Comparison of ENCODE assay signal across 8 cellular contexts in genomic region chr1:240004086-240004749, GRCh38.
DNase-seq lines count a peak whose midpoint lies in the region; ATAC-seq and TF ChIP-seq lines count a peak whose summit lies in the region.

No MANE protein-coding gene starts in this region.

- intact Hi-C loops in Panc1 (cut with micrococcal nuclease; ENCODE audit: unreplicated experiment) = no loop called here

- POLR2A ChIA-PET in Panc1 (lab: Charles Lee) = no interaction called here

- TF ChIP-seq CTCF in AG10803 (conservative IDR thresholded peaks at IDR 0.05; ENCODE audit: low read length) (peak; percentile 85), GM12873 (IDR thresholded peaks at IDR 0.05; ENCODE audit: insufficient read depth, low read depth, low read length, missing control alignments) (peak; percentile 80), Panc1 (IDR thresholded peaks at IDR 0.05) (peak; percentile 88), fibroblast of villous mesenchyme (IDR thresholded peaks at IDR 0.05; ENCODE audit: insufficient read depth, low read depth, low read length) (peak; percentile 79)

- BruUV-seq in Panc1 (replicated peaks; lab: Mats Ljungman, UMichigan) = no TSS peak

- in situ Hi-C loops in Panc1 (cut with HindIII; ENCODE audit: low pct_unique_long_range_greater_than_20kb, low sequenced_read_pairs) = no loop called here

- ATAC-seq in Panc1 (no peak), GM19023 (IDR thresholded peaks at IDR 0.05; ENCODE audit: unreplicated experiment) (no peak), HG03354 (IDR thresholded peaks at IDR 0.05; ENCODE audit: poor library complexity, severe bottlenecking, unreplicated experiment) (no peak)

- no peaks in the 10 kb centered on the region for H3K79me1 ChIP-seq in neuronal stem cell (ENCODE audit: low read depth, low read length)

- no peak for DNase-seq in AG10803 (ENCODE audit: low read depth)
- DNase-seq in Panc1 (ENCODE audit: low read depth, low spot score) = no peak
- DNase-seq in fibroblast of villous mesenchyme (ENCODE audit: low read depth) = no peak
- DNase-seq in neuronal stem cell (ENCODE audit: low spot score) = no peak
- DNase-seq in MV-4-11 (lab: John Stamatoyannopoulos, UW) = no peak

- H3K4me2 ChIP-seq in neuronal stem cell (ENCODE audit: insufficient read depth, low read length, poor library complexity, severe bottlenecking) = no peak overlapping the region

- no CpG with 5 or more reads among the region's 12 CpGs for WGBS in neuronal stem cell (ENCODE audit: extremely low coverage in 2 of 2, insufficient read length in 2 of 2, insufficient replicate concordance in 1 of 2), 2 donors

- H3K9ac ChIP-seq in neuronal stem cell (ENCODE audit: low read depth, low read length, poor library complexity) = no peak overlapping the region

- H3K27ac ChIP-seq in Panc1 (ENCODE audit: low read length) (no peak overlapping the region), neuronal stem cell (replicated peaks; ENCODE audit: low read length) (no peak overlapping the region)

- no peak overlapping the region for H4K91ac ChIP-seq in neuronal stem cell (ENCODE audit: low read depth, low read length, poor library complexity)

- no peak overlapping the region for H2BK120ac ChIP-seq in neuronal stem cell (ENCODE audit: low read depth, low read length)

- no peaks in the 10 kb centered on the region for H3K9me3 ChIP-seq in Panc1 (ENCODE audit: control insufficient read depth, insufficient read depth, low read depth, low read length)
- H3K9me3 ChIP-seq in neuronal stem cell (replicated peaks in 1 of 2; ENCODE audit: control insufficient read depth in 2 of 2, insufficient read depth in 1 of 2, low read depth in 1 of 2, low read length in 2 of 2) = no peaks in the 10 kb centered on the region

- no peak overlapping the region for H2BK15ac ChIP-seq in neuronal stem cell (ENCODE audit: low read length)

- H2AK5ac ChIP-seq in neuronal stem cell (ENCODE audit: low read depth, low read length) = no peak overlapping the region

- H3K4me3 ChIP-seq in AG10803 (ENCODE audit: low read length) (no peak overlapping the region), Panc1 (ENCODE audit: low read depth in 2 of 2, low read length in 2 of 2) (no peak overlapping the region), fibroblast of villous mesenchyme (ENCODE audit: low read depth, low read length) (no peak overlapping the region), neuronal stem cell (ENCODE audit: low read length in 2 of 2) (no peak overlapping the region)

- H3K27me3 ChIP-seq in Panc1 (ENCODE audit: control insufficient read depth, insufficient read depth, low read length) (no peaks in the 10 kb centered on the region), neuronal stem cell (ENCODE audit: control insufficient read depth in 3 of 3, insufficient read depth in 3 of 3, low read depth in 1 of 3, low read length in 3 of 3) (peaks cover 0 to 9% (median 0%) of the 10 kb centered on the region in 3 experiments)

- H3K14ac ChIP-seq in neuronal stem cell (ENCODE audit: low read length) = no peak overlapping the region

- no peak overlapping the region for H2BK12ac ChIP-seq in neuronal stem cell (ENCODE audit: low read length)

- H3K4ac ChIP-seq in neuronal stem cell (ENCODE audit: low read length) = no peak overlapping the region

- H3K23ac ChIP-seq in neuronal stem cell (ENCODE audit: low read depth, low read length, poor library complexity) = no peak overlapping the region

- no peaks in the 10 kb centered on the region for H3K4me1 ChIP-seq in Panc1 (ENCODE audit: control insufficient read depth, insufficient read depth, low read length)
- no peaks in the 10 kb centered on the region for H3K4me1 ChIP-seq in neuronal stem cell (ENCODE audit: control insufficient read depth in 2 of 2, insufficient read depth in 1 of 2, low read depth in 1 of 2, low read length in 2 of 2)

- H2BK5ac ChIP-seq in neuronal stem cell (ENCODE audit: low read length) = no peak overlapping the region

- CTCF ChIA-PET in Panc1 (lab: Charles Lee) = interaction anchor here (1.4 kb wide), 1 partner anchor 52 kb away, joined by 3 read pairs; no protein-coding TSS in a partner anchor

- H3K18ac ChIP-seq in neuronal stem cell (ENCODE audit: low read length) = no peak overlapping the region

- H3K36me3 ChIP-seq in Panc1 (ENCODE audit: control insufficient read depth, insufficient read depth, low read length) (no peaks in the 10 kb centered on the region), neuronal stem cell (replicated peaks in 1 of 2; ENCODE audit: control insufficient read depth in 2 of 2, insufficient read depth in 2 of 2, low read length in 2 of 2) (no peaks in the 10 kb centered on the region)

- H4K8ac ChIP-seq in neuronal stem cell (ENCODE audit: low read depth, low read length) = no peak overlapping the region

- no peak overlapping the region for H2AFZ ChIP-seq in neuronal stem cell (ENCODE audit: low read length)
